Comparison of ENCODE assay signal across 17 cellular contexts in the genomic region with DNA sequence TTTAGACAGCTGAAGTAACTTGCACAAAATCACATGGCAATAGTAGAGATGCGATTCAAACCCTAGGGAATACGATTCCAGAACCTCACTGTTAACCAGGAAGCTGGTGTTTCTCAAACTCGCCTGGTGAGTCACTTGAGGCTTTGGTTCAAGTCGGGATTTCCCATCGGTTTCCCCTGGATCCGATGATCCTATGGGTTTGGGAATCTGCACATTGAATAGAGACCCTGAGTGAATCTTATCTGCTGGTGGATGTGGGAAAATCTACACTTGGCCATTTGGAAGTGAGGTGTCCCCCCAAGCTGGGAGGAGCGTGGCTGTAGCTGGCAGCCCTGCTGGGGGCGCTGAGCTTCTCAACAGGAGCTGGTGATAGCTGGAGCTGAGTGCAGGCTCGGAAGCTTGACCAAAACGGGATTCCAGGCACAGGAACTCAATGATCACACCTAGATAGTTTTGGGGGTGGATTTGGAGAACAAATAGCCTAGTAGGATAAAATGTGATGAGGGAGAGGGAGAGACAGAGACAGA.
"Had no signal": no experiment of that assay in that cellular context is flagged by ENCODE, and none has a peak within 500 bp of the region (broad histone marks: within the 10 kb centered on the region; RNA-seq: fewer than 3 reads in every experiment).

No MANE protein-coding gene starts in this region.

- H3K27ac ChIP-seq: ascending aorta, cardiac muscle cell, neutrophil, thyroid gland, uterus had no signal

- H3K4me3 ChIP-seq: ascending aorta, cardiac muscle cell, lung, mucosa of descending colon, thyroid gland, uterus had no signal

- ATAC-seq: activated naive CD8-positive, alpha-beta T cell treated with anti-CD3 and anti-CD28 coated beads, Interleukin-2, amount 50 U/mL, for 24 hours; left cardiac atrium; mucosa of descending colon; naive thymus-derived CD8-positive, alpha-beta T cell had no signal

- H3K9me3 ChIP-seq: ascending aorta, mucosa of descending colon, neutrophil, thyroid gland, uterus had no signal

- H3K27me3 ChIP-seq: ascending aorta, cardiac muscle cell, neutrophil, thyroid gland, uterus had no signal

- H3K4me1 ChIP-seq: ascending aorta, thyroid gland, uterus had no signal

- H3K36me3 ChIP-seq: ascending aorta, cardiac muscle cell, neutrophil, thyroid gland, uterus had no signal

- DNase-seq: activated CD4-positive, CD25-positive, alpha-beta regulatory T cell treated with anti-CD3 and anti-CD28 coated beads, Interleukin-2, amount 50 U/mL, for 72 hours; activated CD8-positive, alpha-beta memory T cell treated with anti-CD3 and anti-CD28 coated beads, Interleukin-2, amount 50 U/mL, for 48 hours; activated CD8-positive, alpha-beta T cell treated with anti-CD3 and anti-CD28 coated beads for 36 hours; activated naive CD4-positive, alpha-beta T cell treated with Interleukin-2 at 50 U/mL for 16 hours; activated naive CD8-positive, alpha-beta T cell treated with anti-CD3 and anti-CD28 coated beads, Interleukin-2, amount 50 U/mL, for 24 hours; left cardiac atrium; mucosa of descending colon; naive thymus-derived CD8-positive, alpha-beta T cell; retina; stimulated activated CD4-positive, alpha-beta T cell treated with anti-CD3 and anti-CD28 coated beads, Interleukin-15, amount 100 ng/mL, for 24 hours; stimulated activated CD4-positive, alpha-beta T cell treated with anti-CD3 and anti-CD28 coated beads, Interleukin-4, amount 100 ng/mL, for 24 hours; thyroid gland; uterus had no signal
